Comparison of ENCODE assay signal across 10 cellular contexts in genomic region chr18:45802814-45803492, GRCh38. TPM values are rescaled to one million over a fixed set of nuclear protein-coding genes. Genes with fewer than 3 reads are reported as not detected.
A peak's percentile ranks its signal among the peaks of the same experiment; 100 is the strongest.
DNase-seq lines count a peak whose midpoint lies in the region; ATAC-seq, FAIRE-seq and TF ChIP-seq lines count a peak whose summit lies in the region.
"Had no signal": no experiment of that assay in that cellular context is flagged by ENCODE, and none has a peak within 500 bp of the region (broad histone marks: within the 10 kb centered on the region; RNA-seq: fewer than 3 reads in every experiment).

No MANE protein-coding gene starts in this region.

- peaks cover 21% of the 10 kb centered on the region for H3K9me3 Mint-ChIP-seq in chondrocyte (ENCODE audit: low read depth)

- H3K36me3 ChIP-seq in spleen (no peaks in the 10 kb centered on the region), sigmoid colon (no peaks in the 10 kb centered on the region)

- peak; percentile 98 for DNase-seq in ELR (ENCODE audit: low read depth)
- peak; percentile 36 for DNase-seq in NCI-H2196 (lab: John Stamatoyannopoulos, UW; ENCODE audit: unreplicated experiment)
- no peak for DNase-seq in chondrocyte (ENCODE audit: low spot score)
- peak; percentile 95 for DNase-seq in skeletal muscle cell (ENCODE audit: low read depth)
- DNase-seq in GM19239 (ENCODE audit: insufficient read length, low spot score) = no peak
- DNase-seq in spleen = no peak
- DNase-seq in sigmoid colon = no peak
- DNase-seq: hippocampal formation had no signal

- peaks cover 10% of the 10 kb centered on the region for H3K36me3 Mint-ChIP-seq in chondrocyte (ENCODE audit: low read depth)

- no peak for TF ChIP-seq POLR2A in spleen (IDR thresholded peaks at IDR 0.05)
- TF ChIP-seq POLR2A in sigmoid colon (IDR thresholded peaks at IDR 0.05) = no peak

- peaks cover 46% of the 10 kb centered on the region for H3K4me1 Mint-ChIP-seq in chondrocyte (ENCODE audit: low read depth)

- H3K4me3 ChIP-seq in skeletal muscle cell (ENCODE audit: low read depth, low read length) = no peak overlapping the region
- no peak overlapping the region for H3K4me3 ChIP-seq in spleen
- no peak overlapping the region for H3K4me3 ChIP-seq in sigmoid colon

- no peaks in the 10 kb centered on the region for H3K27me3 Mint-ChIP-seq in chondrocyte (ENCODE audit: low read depth)

- H3K27ac ChIP-seq in spleen (no peak overlapping the region), sigmoid colon (peak overlapping the region in 1 of 4 donors; percentile 38)

- ATAC-seq in HG02623 (IDR thresholded peaks at IDR 0.05; ENCODE audit: unreplicated experiment) = no peak

- H3K9me3 ChIP-seq in spleen = peaks cover 0 to 26% (median 16%) of the 10 kb centered on the region in 8 donors
- peaks cover 0 to 6% (median 0%) of the 10 kb centered on the region in 4 donors for H3K9me3 ChIP-seq in sigmoid colon

- no peak for FAIRE-seq in GM19239 (lab: Jason Lieb, UNC)

- WGBS in spleen, 5 donors = 63 to 85% (median 79%) methylated on average over 2 of the region's 2 CpGs
- 67 to 80% methylated on average over 2 of the region's 2 CpGs for WGBS in sigmoid colon, 2 donors

- H3K4me3 Mint-ChIP-seq in chondrocyte (ENCODE audit: unreplicated experiment) = peak overlapping the region; percentile 33

- H3K4me1 ChIP-seq in spleen (peaks cover 0 to 12% (median 0%) of the 10 kb centered on the region in 6 donors), sigmoid colon (no peaks in the 10 kb centered on the region)

- H3K27ac Mint-ChIP-seq in chondrocyte (ENCODE audit: unreplicated experiment) = peak overlapping the region; percentile 93

- no peak for TF ChIP-seq EP300 in sigmoid colon (IDR thresholded peaks at IDR 0.05)

- H3K27me3 ChIP-seq in spleen (replicated peaks in 1 of 7) (peaks cover 0 to 5% (median 0%) of the 10 kb centered on the region in 7 donors), sigmoid colon (no peaks in the 10 kb centered on the region)

- intact Hi-C loops in spleen (cut with DNase I; ENCODE audit: low total_unique reads) (no loop called here), sigmoid colon (cut with DNase I) (no loop called here)

- no peak for TF ChIP-seq CTCF in chondrocyte (IDR thresholded peaks at IDR 0.05)
- TF ChIP-seq CTCF in spleen (IDR thresholded peaks at IDR 0.05 in 8 of 11, conservative IDR thresholded peaks at IDR 0.05 in 3 of 11) = no peak
- no peak for TF ChIP-seq CTCF in sigmoid colon (IDR thresholded peaks at IDR 0.05)

RNA-seq across cellular contexts. Expression of gene SIGLEC15, which starts 22.5 kb away (rescaled TPM):
- total RNA-seq in chondrocyte (0.41 to 0.85 TPM (median 0.72 TPM) in 3 replicates), spleen (1 to 10 TPM in 5 of 7 donors, under 1 TPM in 2; 0.86 to 3.5 (median 1.5) TPM), sigmoid colon (under 1 TPM in 1 of 4 donors, not detected in 3; 0.16 TPM)
- polyA plus RNA-seq in spleen (1 to 10 TPM in 1 of 3 donors, under 1 TPM in 2; 0.28 to 1.8 (median 0.35) TPM), sigmoid colon (under 1 TPM; 0.09 to 0.60 (median 0.46) TPM)
- total RNA-seq: skeletal muscle tissue had no signal

Comparison
In these comparisons a context has a peak if more than half of its experiments do, and no peak if none do; other contexts are left out.
1. DNase-seq: peak in ELR (single experiment), NCI-H2196 (single experiment) and skeletal muscle cell (single experiment); none in chondrocyte (single experiment), GM19239 (single experiment), spleen (single experiment) and sigmoid colon (single experiment).